ENCODE assay signal across 8 cellular contexts in the genomic region with DNA sequence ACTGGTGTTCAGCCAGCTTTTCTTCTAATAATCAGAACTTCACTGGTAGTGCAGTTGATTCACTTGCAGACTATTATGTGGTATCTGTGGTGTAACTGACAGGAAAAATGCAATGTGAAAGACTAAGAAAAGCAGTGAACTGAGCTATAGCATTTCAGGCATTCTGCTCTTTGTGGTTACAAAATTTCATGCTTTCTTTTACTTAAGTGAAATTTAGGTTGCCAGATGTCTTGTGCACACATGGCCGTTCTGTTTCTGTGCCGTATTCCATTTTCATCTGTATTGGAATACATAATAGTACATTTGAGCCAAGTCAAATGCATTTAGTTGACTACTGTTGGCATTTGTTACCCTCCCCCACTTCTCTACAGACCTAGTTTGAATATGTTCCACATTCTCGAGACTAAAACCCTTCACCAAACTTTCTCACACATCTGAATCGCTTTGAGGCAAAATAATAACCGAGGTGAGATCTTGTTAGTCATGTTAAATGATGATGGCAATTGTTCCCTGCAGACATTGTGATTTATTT. TPM values are rescaled to one million over a fixed set of nuclear protein-coding genes. Genes with fewer than 3 reads are reported as not detected.
DNase-seq lines count a peak whose midpoint lies in the region; ATAC-seq and TF ChIP-seq lines count a peak whose summit lies in the region.

No MANE protein-coding gene starts in this region.

- H3K36me3 ChIP-seq in stomach: no peaks in the 10 kb centered on the region
- no peaks in the 10 kb centered on the region for H3K36me3 ChIP-seq in Peyer's patch

- no peak for TF ChIP-seq CTCF in stomach (IDR thresholded peaks at IDR 0.05)
- no peak for TF ChIP-seq CTCF in Peyer's patch (IDR thresholded peaks at IDR 0.05)

- no peaks in the 10 kb centered on the region for H3K9me3 ChIP-seq in stomach
- no peaks in the 10 kb centered on the region for H3K9me3 ChIP-seq in Peyer's patch

- H3K27me3 ChIP-seq in stomach (no peaks in the 10 kb centered on the region), Peyer's patch (no peaks in the 10 kb centered on the region)

- DNase-seq in NOMO-1 treated with dmso at 0.1 percent for 144 hours (lab: John Stamatoyannopoulos, UW; ENCODE audit: unreplicated experiment) (peak; percentile 76), foreskin melanocyte (peak; percentile 40), NCI-H526 treated with DMSO at 0.1 percent for 48 hours (lab: John Stamatoyannopoulos, UW) (no peak), middle frontal gyrus (ENCODE audit: extremely low spot score, low spot score) (no peak), stomach (no peak), Peyer's patch (no peak)

- WGBS in stomach, 5 donors: 51 to 75% (median 63%) methylated on average over 5 of the region's 5 CpGs

- peak; percentile 79 for ATAC-seq in GM18520 (IDR thresholded peaks at IDR 0.05; ENCODE audit: unreplicated experiment)
- peak; percentile 73 for ATAC-seq in HG02678 (IDR thresholded peaks at IDR 0.05; ENCODE audit: unreplicated experiment)

- H3K27ac ChIP-seq in stomach: no peak overlapping the region
- no peak overlapping the region for H3K27ac ChIP-seq in Peyer's patch

- no peaks in the 10 kb centered on the region for H3K4me1 ChIP-seq in stomach
- no peaks in the 10 kb centered on the region for H3K4me1 ChIP-seq in Peyer's patch

- no peak for TF ChIP-seq EP300 in stomach (IDR thresholded peaks at IDR 0.05)

- no peak for TF ChIP-seq POLR2A in stomach (IDR thresholded peaks at IDR 0.05)
- no peak for TF ChIP-seq POLR2A in Peyer's patch (IDR thresholded peaks at IDR 0.05)

- H3K4me3 ChIP-seq in stomach: no peak overlapping the region
- H3K4me3 ChIP-seq in Peyer's patch: no peak overlapping the region

- intact Hi-C loops in stomach (cut with DNase I; ENCODE audit: low total_unique reads): no loop called here

RNA-seq across cellular contexts. Expression of a gene that starts 8.2 kb away (rescaled TPM):
- total RNA-seq in stomach (10 to 100 TPM in 1 of 5 donors, under 1 TPM in 1, not detected in 3; 0.55 to 12.9 TPM), Peyer's patch (under 1 TPM in 1 of 4 donors, not detected in 3; 0.94 TPM)
- under 1 TPM in 1 of 3 donors, not detected in 2; 0.05 TPM for polyA plus RNA-seq in stomach

Comparison
In these comparisons a context has a peak if more than half of its experiments do, and no peak if none do; other contexts are left out.
1. DNase-seq: peak in NOMO-1 treated with dmso at 0.1 percent for 144 hours (single experiment) and foreskin melanocyte (single experiment); none in NCI-H526 treated with DMSO at 0.1 percent for 48 hours (single experiment), middle frontal gyrus (single experiment), stomach (single experiment) and Peyer's patch (0 of 3).